Comparison of ENCODE assay signal across 8 cellular contexts in the genomic region with DNA sequence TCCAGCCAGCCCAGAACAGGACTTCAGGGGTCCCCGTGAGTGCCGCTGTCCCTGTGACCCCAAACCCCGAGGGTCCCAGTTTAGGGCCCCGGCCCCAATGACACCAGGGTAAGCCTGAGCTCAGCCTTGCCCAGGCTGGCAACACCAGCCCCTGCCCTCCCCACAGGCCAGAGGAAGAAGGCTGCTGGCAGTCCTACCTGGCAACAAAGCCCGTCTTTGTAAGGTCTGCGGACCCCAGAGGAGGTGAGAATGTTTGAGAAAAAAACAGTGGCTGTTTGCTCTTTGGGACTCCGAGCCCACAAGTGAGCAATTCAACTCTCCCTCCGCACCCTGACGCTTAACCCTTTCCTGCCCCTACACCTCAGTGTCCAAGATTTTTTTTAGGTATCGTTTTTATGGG. TPM values are rescaled to one million over a fixed set of nuclear protein-coding genes. Genes with fewer than 3 reads are reported as not detected.
DNase-seq lines count a peak whose midpoint lies in the region; ATAC-seq and TF ChIP-seq lines count a peak whose summit lies in the region.

No MANE protein-coding gene starts in this region.

- peak overlapping the region; percentile 83 for H3K27ac Mint-ChIP-seq in activated CD4-positive, alpha-beta T cell treated with anti-CD3 and anti-CD28 coated beads, Interleukin-2, amount 10 ng/mL, durations not matched to agents 24 days and 14 days
- peak overlapping the region; percentile 59 for H3K27ac Mint-ChIP-seq in activated B cell treated with CpG ODN at 0.5 μM for 24 hours

- ATAC-seq in activated B cell treated with CpG ODN at 0.5 μM for 24 hours (ENCODE audit: low read depth): peak; percentile 28
- ATAC-seq in left ventricle myocardium superior: peak; percentile 2

- H3K4me1 Mint-ChIP-seq in activated CD4-positive, alpha-beta T cell treated with anti-CD3 and anti-CD28 coated beads, Interleukin-2, amount 10 ng/mL, durations not matched to agents 24 days and 14 days: peaks cover 16% of the 10 kb centered on the region
- H3K4me1 Mint-ChIP-seq in activated B cell treated with CpG ODN at 0.5 μM for 24 hours: peaks cover 31% of the 10 kb centered on the region

- POLR2A ChIA-PET in activated B cell treated with CpG ODN at 0.5 μM for 24 hours (lab: Charles Lee): interaction anchor here (0.6 to 2.0 kb wide), 3 partner anchors 37 to 314 kb away, joined by 3 to 9 read pairs (median 4); a partner anchor contains a TSS

- no peak for TF ChIP-seq CTCF in activated B cell treated with CpG ODN at 0.5 μM for 24 hours (IDR thresholded peaks at IDR 0.05)

- H3K36me3 Mint-ChIP-seq in activated CD4-positive, alpha-beta T cell treated with anti-CD3 and anti-CD28 coated beads, Interleukin-2, amount 10 ng/mL, durations not matched to agents 24 days and 14 days (ENCODE audit: low read depth): peaks cover 2% of the 10 kb centered on the region
- no peaks in the 10 kb centered on the region for H3K36me3 Mint-ChIP-seq in activated B cell treated with CpG ODN at 0.5 μM for 24 hours (ENCODE audit: low read depth)

- CTCF ChIA-PET in activated B cell treated with CpG ODN at 0.5 μM for 24 hours (lab: Charles Lee): interaction anchor here (0.8 to 1.3 kb wide), 5 partner anchors 12 to 350 kb away, joined by 3 to 6 read pairs (median 4); a partner anchor contains a TSS

- H3K9me3 Mint-ChIP-seq in activated CD4-positive, alpha-beta T cell treated with anti-CD3 and anti-CD28 coated beads, Interleukin-2, amount 10 ng/mL, durations not matched to agents 24 days and 14 days: no peaks in the 10 kb centered on the region
- no peaks in the 10 kb centered on the region for H3K9me3 Mint-ChIP-seq in activated B cell treated with CpG ODN at 0.5 μM for 24 hours

- peak overlapping the region; percentile 92 for H3K4me3 Mint-ChIP-seq in activated CD4-positive, alpha-beta T cell treated with anti-CD3 and anti-CD28 coated beads, Interleukin-2, amount 10 ng/mL, durations not matched to agents 24 days and 14 days
- H3K4me3 Mint-ChIP-seq in activated B cell treated with CpG ODN at 0.5 μM for 24 hours: peak overlapping the region; percentile 81

- peak; percentile 68 for DNase-seq in activated CD4-positive, alpha-beta T cell treated with anti-CD3 and anti-CD28 coated beads, Interleukin-2, amount 10 ng/mL, durations not matched to agents 24 days and 14 days
- no peak for DNase-seq in activated CD4-positive, alpha-beta T cell treated with anti-CD3 and anti-CD28 coated beads, Interleukin-2, amount 50 U/mL, for 1 hour
- peak; percentile 29 for DNase-seq in activated B cell treated with CpG ODN at 0.5 μM for 24 hours
- no peak for DNase-seq in left ventricle myocardium superior
- DNase-seq in retina: peak; percentile 64
- no peak for DNase-seq in SKM-1 (lab: John Stamatoyannopoulos, UW; ENCODE audit: unreplicated experiment)
- DNase-seq in NCI-H128 (lab: John Stamatoyannopoulos, UW; ENCODE audit: unreplicated experiment): no peak
- DNase-seq in NCI-H2081 (lab: John Stamatoyannopoulos, UW): no peak

- no peaks in the 10 kb centered on the region for H3K27me3 Mint-ChIP-seq in activated CD4-positive, alpha-beta T cell treated with anti-CD3 and anti-CD28 coated beads, Interleukin-2, amount 10 ng/mL, durations not matched to agents 24 days and 14 days
- H3K27me3 Mint-ChIP-seq in activated B cell treated with CpG ODN at 0.5 μM for 24 hours: no peaks in the 10 kb centered on the region

- intact Hi-C loops in activated CD4-positive, alpha-beta T cell treated with anti-CD3 and anti-CD28 coated beads, Interleukin-2, amount 10 ng/mL, durations not matched to agents 24 days and 14 days (cut with micrococcal nuclease): loop anchor here (2.0 kb wide), 1 partner anchor 37 kb away; a partner anchor contains a TSS
- intact Hi-C loops in activated B cell treated with CpG ODN at 0.5 μM for 24 hours (cut with micrococcal nuclease): loop anchor here (2.0 kb wide), 2 partner anchors 37 to 95 kb away; a partner anchor contains a TSS
- intact Hi-C loops in left ventricle myocardium superior (cut with micrococcal nuclease): no loop called here

RNA-seq across cellular contexts. Expression of a gene that starts 1.7 kb away (rescaled TPM):
- 78.0 and 80.5 TPM in 2 replicates for total RNA-seq in activated CD4-positive, alpha-beta T cell treated with anti-CD3 and anti-CD28 coated beads, Interleukin-2, amount 10 ng/mL, durations not matched to agents 24 days and 14 days
- total RNA-seq in activated B cell treated with CpG ODN at 0.5 μM for 24 hours: 9.1 and 11.9 TPM in 2 replicates
- total RNA-seq in left ventricle myocardium superior: 73.1 TPM

RNA-seq across cellular contexts. Expression of a gene that starts 36.7 kb away (rescaled TPM):
- total RNA-seq in activated CD4-positive, alpha-beta T cell treated with anti-CD3 and anti-CD28 coated beads, Interleukin-2, amount 10 ng/mL, durations not matched to agents 24 days and 14 days: 30.3 and 30.5 TPM in 2 replicates
- 23.5 and 23.6 TPM in 2 replicates for total RNA-seq in activated B cell treated with CpG ODN at 0.5 μM for 24 hours
- total RNA-seq in left ventricle myocardium superior: 9.6 TPM

RNA-seq across cellular contexts. Expression of a gene that starts 37.0 kb away (rescaled TPM):
- total RNA-seq in activated CD4-positive, alpha-beta T cell treated with anti-CD3 and anti-CD28 coated beads, Interleukin-2, amount 10 ng/mL, durations not matched to agents 24 days and 14 days: 87.1 and 90.3 TPM in 2 replicates
- total RNA-seq in activated B cell treated with CpG ODN at 0.5 μM for 24 hours (37.3 and 47.2 TPM in 2 replicates), left ventricle myocardium superior (27.7 TPM)

Comparison
In these comparisons a context has a peak if more than half of its experiments do, and no peak if none do; other contexts are left out.
1. DNase-seq: peak in activated CD4-positive, alpha-beta T cell treated with anti-CD3 and anti-CD28 coated beads, Interleukin-2, amount 10 ng/mL, durations not matched to agents 24 days and 14 days (single experiment), activated B cell treated with CpG ODN at 0.5 μM for 24 hours (single experiment) and retina (single experiment); none in activated CD4-positive, alpha-beta T cell treated with anti-CD3 and anti-CD28 coated beads, Interleukin-2, amount 50 U/mL, for 1 hour (single experiment), left ventricle myocardium superior (single experiment), SKM-1 (single experiment), NCI-H128 (single experiment) and NCI-H2081 (0 of 2).